Comparison of ENCODE assay signal across 24 cellular contexts in the genomic region with DNA sequence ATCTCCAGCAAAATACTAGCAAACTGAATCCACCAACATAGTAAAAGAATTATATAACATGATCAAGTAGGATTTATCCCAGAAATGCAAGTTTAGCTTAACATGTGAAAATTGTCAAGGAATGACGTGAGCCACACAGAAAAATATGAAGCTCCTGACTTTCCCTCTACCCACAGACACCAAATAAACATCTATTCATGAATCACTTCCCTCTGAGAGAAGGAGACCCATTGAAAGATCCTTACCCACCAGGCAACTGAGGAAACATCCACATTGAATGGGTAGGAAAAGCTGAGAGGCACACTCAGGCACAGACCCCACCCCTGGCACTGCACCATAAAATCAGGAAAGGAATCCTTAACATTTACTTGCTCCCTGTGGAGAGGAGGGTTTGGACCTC.
DNase-seq lines count a peak whose midpoint lies in the region; ATAC-seq, FAIRE-seq and TF ChIP-seq lines count a peak whose summit lies in the region.
"Had no signal": no experiment of that assay in that cellular context is flagged by ENCODE, and none has a peak within 500 bp of the region (broad histone marks: within the 10 kb centered on the region; RNA-seq: fewer than 3 reads in every experiment).

No MANE protein-coding gene starts in this region.

- TF ChIP-seq CTCF in RWPE1 (conservative IDR thresholded peaks at IDR 0.05; ENCODE audit: low read depth): no peak

- no peak for FAIRE-seq in urothelium cell line (lab: Jason Lieb, UNC)
- FAIRE-seq: GM19239 had no signal

- POLR2A ChIA-PET in RWPE1 (lab: Yijun Ruan, JAX; ENCODE audit: low non-redundant PET): no interaction called here

- peak; percentile 39 for DNase-seq in COLO829 (ENCODE audit: low spot score)
- peak; percentile 15 for DNase-seq in RWPE1 (ENCODE audit: low spot score)
- DNase-seq in dedifferentiated amniotic fluid mesenchymal stem cell (ENCODE audit: extremely low spot score): peak; percentile 53
- DNase-seq in non-pigmented ciliary epithelial cell (ENCODE audit: low read depth): peak; percentile 48
- no peak for DNase-seq in urothelium cell line (ENCODE audit: low spot score)
- DNase-seq in NCI-H1694 treated with DMSO at 0.1 percent for 48 hours (lab: John Stamatoyannopoulos, UW): no peak
- no peak for DNase-seq in amygdala (lab: John Stamatoyannopoulos, UW)
- DNase-seq: activated CD4-positive, CD25-positive, alpha-beta regulatory T cell; activated CD8-positive, alpha-beta T cell treated with anti-CD3 and anti-CD28 coated beads, Interleukin-2, amount 10 ng/mL, durations not matched to agents 7 days and 5 days; activated naive CD4-positive, alpha-beta T cell treated with anti-CD3 and anti-CD28 coated beads, Interleukin-2, amount 10 ng/mL, durations not matched to agents 7 days and 5 days; activated T-cell treated with anti-CD3 and anti-CD28 coated beads, Interleukin-2, amount 50 U/mL, for 24 hours; BE2C; body of pancreas; H9; NCI-H187; NCI-H82; OCI-M1; stimulated activated CD4-positive, alpha-beta T cell treated with anti-CD3 and anti-CD28 coated beads, Interleukin-15, amount 100 ng/mL, for 24 hours had no signal

- no peak for ATAC-seq in GM21737 (IDR thresholded peaks at IDR 0.05; ENCODE audit: unreplicated experiment)
- ATAC-seq: activated CD8-positive, alpha-beta T cell treated with anti-CD3 and anti-CD28 coated beads, Interleukin-2, amount 10 ng/mL, durations not matched to agents 7 days and 5 days; body of pancreas; stimulated activated effector memory CD8-positive, alpha-beta T cell treated with anti-CD3 and anti-CD28 coated beads, Interleukin-12 subunit alpha, Interleukin-12 subunit beta, amount 100 ng/mL, for 72 hours had no signal

- CTCF ChIA-PET in RWPE1 (lab: Yijun Ruan, JAX): no interaction called here

- no peak overlapping the region for H3K27ac ChIP-seq in RWPE1
- H3K27ac ChIP-seq: body of pancreas, HL-60, right atrium auricular region, thoracic aorta had no signal

Comparison
In these comparisons a context has a peak if more than half of its experiments do, and no peak if none do; other contexts are left out.
1. DNase-seq: peak in COLO829 (single experiment), RWPE1 (single experiment), dedifferentiated amniotic fluid mesenchymal stem cell (single experiment) and non-pigmented ciliary epithelial cell (single experiment); none in urothelium cell line (single experiment), NCI-H1694 treated with DMSO at 0.1 percent for 48 hours (single experiment) and amygdala (0 of 56).